Comparison of ENCODE assay signal across 19 cellular contexts in genomic region chr2:230216489-230216888, GRCh38. TPM values are rescaled to one million over a fixed set of nuclear protein-coding genes. Genes with fewer than 3 reads are reported as not detected.
DNase-seq lines count a peak whose midpoint lies in the region; ATAC-seq, FAIRE-seq and TF ChIP-seq lines count a peak whose summit lies in the region.
"Had no signal": no experiment of that assay in that cellular context is flagged by ENCODE, and none has a peak within 500 bp of the region (broad histone marks: within the 10 kb centered on the region; RNA-seq: fewer than 3 reads in every experiment).

No MANE protein-coding gene starts in this region.

- TF ChIP-seq POLR2A in NB4 (IDR thresholded peaks at IDR 0.05; ENCODE audit: extremely low read depth, insufficient read length) = no peak

- H3K4me1 ChIP-seq in astrocyte (ENCODE audit: insufficient read depth, low read length) = peaks cover 9% of the 10 kb centered on the region

- no peak overlapping the region for H3K4me2 ChIP-seq in astrocyte (ENCODE audit: low read length)

- no peak for FAIRE-seq in astrocyte (lab: Jason Lieb, UNC)
- FAIRE-seq: D721Med, kidney, TTC549 had no signal

- peaks cover 5% of the 10 kb centered on the region for H3K36me3 ChIP-seq in astrocyte (ENCODE audit: insufficient read depth, low read length)

- H3K79me2 ChIP-seq in astrocyte (ENCODE audit: insufficient read depth, low read length) = no peaks in the 10 kb centered on the region

- H3K4me3 ChIP-seq in NB4 (ENCODE audit: low read depth, low read length) = no peak overlapping the region
- no peak overlapping the region for H3K4me3 ChIP-seq in astrocyte (ENCODE audit: insufficient read depth, low read depth, low read length)

- peaks cover 38% of the 10 kb centered on the region for H3K36me3 Mint-ChIP-seq in astrocyte (ENCODE audit: low read depth, unreplicated experiment)
- H3K36me3 Mint-ChIP-seq in glutamatergic neuron (ENCODE audit: unreplicated experiment) = no peaks in the 10 kb centered on the region

- no peak overlapping the region for H3K27ac ChIP-seq in astrocyte (ENCODE audit: low read depth, low read length)

- H2AFZ ChIP-seq in astrocyte (ENCODE audit: low read depth, low read length) = no peak overlapping the region

- H4K20me1 ChIP-seq in astrocyte (ENCODE audit: insufficient read depth, low read length) = no peaks in the 10 kb centered on the region

- H3K27me3 ChIP-seq in astrocyte (ENCODE audit: insufficient read depth, low read length) = no peaks in the 10 kb centered on the region

- peaks cover 3% of the 10 kb centered on the region for H3K9me3 Mint-ChIP-seq in astrocyte (ENCODE audit: unreplicated experiment)
- H3K9me3 Mint-ChIP-seq in glutamatergic neuron (ENCODE audit: unreplicated experiment) = peaks cover 1% of the 10 kb centered on the region

- H3K27ac Mint-ChIP-seq in astrocyte (ENCODE audit: unreplicated experiment) (no peak overlapping the region), glutamatergic neuron (ENCODE audit: unreplicated experiment) (no peak overlapping the region)

- H3K27me3 Mint-ChIP-seq in astrocyte (ENCODE audit: low read depth, unreplicated experiment) (no peaks in the 10 kb centered on the region), glutamatergic neuron (ENCODE audit: unreplicated experiment) (peaks cover 3% of the 10 kb centered on the region)

- no peak for TF ChIP-seq CTCF in NB4 (IDR thresholded peaks at IDR 0.05; ENCODE audit: low read depth, low read length)
- TF ChIP-seq CTCF in astrocyte (IDR thresholded peaks at IDR 0.05; ENCODE audit: insufficient read depth, low read depth, low read length) = no peak
- no peak for TF ChIP-seq CTCF in glutamatergic neuron (IDR thresholded peaks at IDR 0.05; ENCODE audit: partially characterized antibody, unreplicated experiment)

- peak overlapping the region; percentile 37 for H3K4me3 Mint-ChIP-seq in astrocyte (ENCODE audit: unreplicated experiment)
- H3K4me3 Mint-ChIP-seq in glutamatergic neuron (ENCODE audit: unreplicated experiment) = no peak overlapping the region

- H3K9me3 ChIP-seq in astrocyte (ENCODE audit: insufficient read depth, low read depth, low read length) = no peaks in the 10 kb centered on the region

- ATAC-seq in HG03039 (IDR thresholded peaks at IDR 0.05; ENCODE audit: unreplicated experiment) = no peak
- ATAC-seq in GM18909 (IDR thresholded peaks at IDR 0.05; ENCODE audit: poor library complexity, unreplicated experiment) = no peak

- DNase-seq in NK-92 treated with Interleukin-12 subunit alpha and Interleukin-12 subunit beta, amount 100 ng/mL, for 24 hours (lab: John Stamatoyannopoulos, UW) = peak; percentile 69
- DNase-seq in NK-92 (lab: John Stamatoyannopoulos, UW; ENCODE audit: unreplicated experiment) (no peak), AML-193 (lab: John Stamatoyannopoulos, UW) (peak; percentile 10), NB4 (ENCODE audit: low read depth) (peak; percentile 75), astrocyte (ENCODE audit: low read depth) (no peak), glutamatergic neuron (no peak)
- DNase-seq: 8988T; activated CD4-positive, alpha-beta T cell treated with anti-CD3 and anti-CD28 coated beads, Interleukin-2, amount 50 U/mL, for 4 hours; anterior cingulate cortex; central memory CD4-positive, alpha-beta T cell; foreskin melanocyte; kidney; NCI-H1417 treated with DMSO at 0.1 percent for 48 hours; NCI-H526 treated with DMSO at 0.1 percent for 48 hours; substantia nigra had no signal

- H3K4me1 Mint-ChIP-seq in astrocyte (ENCODE audit: low read depth, unreplicated experiment) (peaks cover 17% of the 10 kb centered on the region), glutamatergic neuron (ENCODE audit: low read depth, unreplicated experiment) (peaks cover 3% of the 10 kb centered on the region)

- H3K9ac ChIP-seq in astrocyte (ENCODE audit: low read length) = no peak overlapping the region

RNA-seq across cellular contexts. Expression of gene SP110, which starts 3.3 kb away (rescaled TPM):
- total RNA-seq in astrocyte (61.7 and 69.3 TPM in 2 replicates), glutamatergic neuron (ENCODE audit: unreplicated experiment) (1.3 TPM)

RNA-seq across cellular contexts. Expression of gene SP140, which starts 9.0 kb away (rescaled TPM):
- total RNA-seq in astrocyte (14.1 and 18.5 TPM in 2 replicates), glutamatergic neuron (ENCODE audit: unreplicated experiment) (not detected)

Comparison
In these comparisons a context has a peak if more than half of its experiments do, and no peak if none do; other contexts are left out.
1. DNase-seq: peak in NK-92 treated with Interleukin-12 subunit alpha and Interleukin-12 subunit beta, amount 100 ng/mL, for 24 hours (single experiment), AML-193 (2 of 2) and NB4 (single experiment); none in NK-92 (single experiment), astrocyte (single experiment) and glutamatergic neuron (single experiment).
2. RNA of gene SP110, which starts 3.3 kb away (total RNA-seq): 61.7 to 69.3 TPM in astrocyte; 1.3 TPM in glutamatergic neuron (single experiment); every median in the first group is over 10 times any median in the second.
3. RNA of gene SP140, which starts 9.0 kb away (total RNA-seq): 14.1 to 18.5 TPM in astrocyte; not detected in glutamatergic neuron (single experiment); every median in the first group is over 10 times any median in the second.